8 cellular contexts compared by ENCODE assay signal in genomic region chr2:45889053-45889452, GRCh38.
DNase-seq lines count a peak whose midpoint lies in the region; ATAC-seq, FAIRE-seq and TF ChIP-seq lines count a peak whose summit lies in the region.

No MANE protein-coding gene starts in this region.

- H3K4me3 ChIP-seq in Karpas-422 (ENCODE audit: low read length) = peak overlapping the region; percentile 37; the same call in 1 of the 2 replicates
- H3K4me3 ChIP-seq in heart left ventricle = no peak overlapping the region
- no peak overlapping the region for H3K4me3 ChIP-seq in suprapubic skin

- H3K36me3 ChIP-seq in Karpas-422 (ENCODE audit: insufficient read depth, low read length) = no peaks in the 10 kb centered on the region
- H3K36me3 ChIP-seq in heart left ventricle = no peaks in the 10 kb centered on the region
- no peaks in the 10 kb centered on the region for H3K36me3 ChIP-seq in suprapubic skin

- TF ChIP-seq CTCF in heart left ventricle (IDR thresholded peaks at IDR 0.05) = peak in 3 of 12 donors; percentile 16 to 19 (median 17)
- TF ChIP-seq CTCF in suprapubic skin (IDR thresholded peaks at IDR 0.05) = no peak

- H2AFZ ChIP-seq in Karpas-422 (ENCODE audit: low read length) = no peak overlapping the region

- no peaks in the 10 kb centered on the region for H4K20me1 ChIP-seq in Karpas-422 (ENCODE audit: insufficient read depth, low read depth, low read length)

- peak overlapping the region; percentile 63 for H3K4me2 ChIP-seq in Karpas-422 (ENCODE audit: low read depth, low read length, poor library complexity, severe bottlenecking)

- FAIRE-seq in GM12891 (lab: Jason Lieb, UNC) = no peak

- DNase-seq in GM12891 (ENCODE audit: insufficient read length, low spot score) (peak; percentile 35), Karpas-422 (peak; percentile 96), SK-N-DZ (ENCODE audit: low spot score) (peak; percentile 91), heart left ventricle (peak in 3 of 5 donors; percentile 29 to 72 (median 66)), suprapubic skin (ENCODE audit: low spot score in 2 of 2) (no peak), DMS114 treated with DMSO at 0.1 percent for 48 hours (lab: John Stamatoyannopoulos, UW; ENCODE audit: unreplicated experiment) (no peak), epidermal melanocyte (ENCODE audit: insufficient read length, low spot score) (no peak)

- H3K4me1 ChIP-seq in Karpas-422 (ENCODE audit: low read length) (peaks cover 85% of the 10 kb centered on the region), heart left ventricle (peaks cover 4 to 93% (median 55%) of the 10 kb centered on the region in 12 donors), suprapubic skin (peaks cover 88% of the 10 kb centered on the region)

- ATAC-seq in GM21576 (IDR thresholded peaks at IDR 0.05; ENCODE audit: unreplicated experiment) (peak; percentile 63), heart left ventricle (peak; percentile 28 to 78 (median 72))

- no peak for TF ChIP-seq EP300 in suprapubic skin (IDR thresholded peaks at IDR 0.05)

- no peaks in the 10 kb centered on the region for H3K9me2 ChIP-seq in Karpas-422 (replicated peaks; ENCODE audit: insufficient read depth, low read length)

- peak overlapping the region; percentile 97 for H3K27ac ChIP-seq in Karpas-422 (ENCODE audit: low read length)
- peak overlapping the region in 3 of 12 donors; percentile 4 to 82 (median 19) for H3K27ac ChIP-seq in heart left ventricle
- peak overlapping the region; percentile 63 for H3K27ac ChIP-seq in suprapubic skin

- TF ChIP-seq POLR2A in GM12891 (IDR thresholded peaks at IDR 0.05; ENCODE audit: low read depth, low read length) (peak; percentile 52; the same call in 1 of the 2 replicates), heart left ventricle (IDR thresholded peaks at IDR 0.05) (no peak), suprapubic skin (IDR thresholded peaks at IDR 0.05) (no peak)

- peak overlapping the region; percentile 64 for H3K9ac ChIP-seq in Karpas-422 (ENCODE audit: low read length)

- H3K27me3 ChIP-seq in Karpas-422 (ENCODE audit: low read length) (no peaks in the 10 kb centered on the region), heart left ventricle (no peaks in the 10 kb centered on the region), suprapubic skin (no peaks in the 10 kb centered on the region)

- no peaks in the 10 kb centered on the region for H3K9me3 ChIP-seq in Karpas-422 (ENCODE audit: low read length)
- no peaks in the 10 kb centered on the region for H3K9me3 ChIP-seq in heart left ventricle
- H3K9me3 ChIP-seq in suprapubic skin = no peaks in the 10 kb centered on the region

- intact Hi-C loops in heart left ventricle (cut with DNase I) = loop anchor here in 5 of 10 donors (5.0 to 10.0 kb wide), 4 partner anchors 33 to 48 kb away; no protein-coding TSS in a partner anchor

- peaks cover 96% of the 10 kb centered on the region for H3K79me2 ChIP-seq in Karpas-422 (ENCODE audit: low read length)

- 41 to 59% (median 51%) methylated on average over 8 of the region's 8 CpGs for WGBS in heart left ventricle, 4 donors
- 57% methylated on average over 8 of the region's 8 CpGs for WGBS in suprapubic skin

TF ChIP-seq in GM12891, 5 proteins besides CTCF, POLR2A, EP300 and RAD21:
- TF ChIP-seq POLR2AphosphoS5 (IDR thresholded peaks at IDR 0.05; ENCODE audit: low read depth, low read length) (peak; percentile 21; the same call in 1 of the 2 replicates), PAX5 (IDR thresholded peaks at IDR 0.05; ENCODE audit: insufficient read depth, low read length, severe bottlenecking) (no peak), SPI1 (IDR thresholded peaks at IDR 0.05; ENCODE audit: low read depth, low read length) (no peak), TAF1 (IDR thresholded peaks at IDR 0.05; ENCODE audit: low read depth, low read length) (peak; percentile 57; the same call in 1 of the 2 replicates)

Comparison
In these comparisons a context has a peak if more than half of its experiments do, and no peak if none do; other contexts are left out.
1. DNase-seq: peak in GM12891 (single experiment), Karpas-422 (single experiment), SK-N-DZ (single experiment) and heart left ventricle (3 of 5); none in suprapubic skin (0 of 2), DMS114 treated with DMSO at 0.1 percent for 48 hours (single experiment) and epidermal melanocyte (single experiment).